Comparison of ENCODE assay signal across 19 cellular contexts in genomic region chr1:214861615-214862014, GRCh38.
DNase-seq lines count a peak whose midpoint lies in the region; ATAC-seq, FAIRE-seq and TF ChIP-seq lines count a peak whose summit lies in the region.
"Had no signal": no experiment of that assay in that cellular context is flagged by ENCODE, and none has a peak within 500 bp of the region (broad histone marks: within the 10 kb centered on the region; RNA-seq: fewer than 3 reads in every experiment).

No MANE protein-coding gene starts in this region.

- H3K36me3 ChIP-seq in ACC112 (ENCODE audit: insufficient read depth, low read length): peaks cover 4% of the 10 kb centered on the region; the same call in 1 of the 2 replicates
- H3K36me3 ChIP-seq: HAP-1, Peyer's patch had no signal

- no peak overlapping the region for H3K4me3 ChIP-seq in ACC112 (ENCODE audit: low read depth, low read length)
- H3K4me3 ChIP-seq: HAP-1, Peyer's patch had no signal

- no peaks in the 10 kb centered on the region for H3K27me3 ChIP-seq in ACC112 (ENCODE audit: insufficient read depth, low read length)
- H3K27me3 ChIP-seq: Peyer's patch had no signal

- H2AFZ ChIP-seq in ACC112 (ENCODE audit: low read length, unreplicated experiment): peak overlapping the region; percentile 57

- DNase-seq in HTR-8/SVneo (ENCODE audit: insufficient read length, low spot score) (no peak), fibroblast of peridontal ligament (ENCODE audit: extremely low read depth) (peak; percentile 47), T-helper 9 cell (no peak), activated T-cell treated with anti-CD3 and anti-CD28 coated beads for 4 hours (no peak), D721Med (ENCODE audit: insufficient read length, low spot score) (no peak), retina (no peak)
- DNase-seq: AML-193; CD4-positive, CD25-positive, alpha-beta regulatory T cell; DMS79 treated with DMSO at 0.1 percent for 48 hours; NCI-H1436 treated with DMSO at 0.1 percent for 48 hours; NCI-H2081; NCI-H446; NCI-H82; Peyer's patch; SHP77 had no signal

- H3K4me1 ChIP-seq in ACC112 (ENCODE audit: control insufficient read depth, insufficient read depth, low read length, unreplicated experiment): peaks cover 51% of the 10 kb centered on the region
- H3K4me1 ChIP-seq: HAP-1, Peyer's patch had no signal

- peak overlapping the region; percentile 61 for H3K27ac ChIP-seq in ACC112 (ENCODE audit: low read depth, low read length)
- H3K27ac ChIP-seq: Peyer's patch had no signal

- FAIRE-seq in HTR-8/SVneo (lab: Jason Lieb, UNC): peak; percentile 16
- FAIRE-seq in D721Med (lab: Jason Lieb, UNC): no peak
- FAIRE-seq: A204.1 had no signal

- ATAC-seq in SK-N-SH treated with all-trans-retinoic acid at 6 μM for 48 hours: peak; percentile 93

- no peak for TF ChIP-seq CTCF in D721Med (IDR thresholded peaks at IDR 0.05; ENCODE audit: insufficient read depth, missing control alignments)

- no peaks in the 10 kb centered on the region for H3K79me2 ChIP-seq in ACC112 (ENCODE audit: control insufficient read depth, insufficient read depth, low read length, unreplicated experiment)

TF ChIP-seq in SK-N-SH treated with all-trans-retinoic acid at 6 μM for 48 hours, 23 proteins besides CTCF, POLR2A, EP300 and RAD21:
- TF ChIP-seq TOX (CRISPR knock-in tag; IDR thresholded peaks at IDR 0.05; ENCODE audit: borderline replicate concordance): peak; percentile 78
- no peak for TF ChIP-seq ISL1 (CRISPR knock-in tag; IDR thresholded peaks at IDR 0.05)
- 0 out of 2 replicates have a peak, but pooled peaks have one; percentile 51 for TF ChIP-seq ZC3H10 (CRISPR knock-in tag; IDR thresholded peaks at IDR 0.05)
